ENCODE assay signal across 17 cellular contexts in the genomic region with DNA sequence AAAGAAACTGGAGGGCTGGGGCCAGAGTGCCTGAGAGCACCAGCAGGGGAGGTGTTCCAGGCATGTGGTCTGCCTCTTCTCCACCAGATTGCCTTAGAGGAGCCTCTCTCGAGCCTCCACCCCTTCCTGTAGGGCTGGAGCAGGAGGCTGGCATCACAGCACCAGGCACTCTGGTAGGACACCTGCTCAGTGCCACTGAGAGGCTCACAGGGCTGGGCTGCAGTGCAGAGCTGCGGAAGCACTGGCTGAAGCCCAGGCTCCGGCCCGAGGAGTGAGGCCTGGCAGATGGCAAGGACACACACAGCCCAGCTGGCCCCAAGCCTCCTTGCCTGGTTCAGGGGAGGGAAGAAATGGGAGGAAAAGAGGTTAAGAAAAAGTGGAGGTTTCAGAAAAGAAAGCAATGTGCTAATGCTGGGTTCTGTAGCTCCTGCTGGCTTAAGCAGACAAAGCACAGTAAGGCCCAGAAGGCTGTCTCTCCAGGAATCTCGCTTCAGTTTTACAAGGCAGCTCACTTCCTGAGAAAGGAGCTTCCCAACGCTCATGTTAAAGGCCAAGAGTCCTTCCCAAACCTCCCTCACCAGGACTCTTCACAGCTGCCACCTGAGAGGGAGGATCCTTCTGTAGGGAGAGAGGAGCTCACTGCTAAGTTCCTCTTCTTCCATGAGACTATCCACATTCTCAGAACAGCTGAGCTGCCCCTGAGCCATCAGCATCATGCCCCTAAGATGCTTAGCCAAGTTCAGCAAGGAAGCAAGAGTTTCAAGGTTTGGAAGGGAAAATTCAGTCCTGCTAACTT. TPM values are rescaled to one million over a fixed set of nuclear protein-coding genes. Genes with fewer than 3 reads are reported as not detected.
A peak's percentile ranks its signal among the peaks of the same experiment; 100 is the strongest.
DNase-seq lines count a peak whose midpoint lies in the region; ATAC-seq and TF ChIP-seq lines count a peak whose summit lies in the region.
"Had no signal": no experiment of that assay in that cellular context is flagged by ENCODE, and none has a peak within 500 bp of the region (broad histone marks: within the 10 kb centered on the region; RNA-seq: fewer than 3 reads in every experiment).

No MANE protein-coding gene starts in this region.

- ATAC-seq in left ventricle myocardium superior = peak; percentile 72
- ATAC-seq: CD8-positive, alpha-beta T cell; foreskin keratinocyte; left lobe of liver had no signal

- in situ Hi-C loops in GM13977 (cut with MboI; ENCODE audit: low pct_unique_long_range_greater_than_20kb, low sequenced_read_pairs, unreplicated experiment) = no loop called here

- peak; percentile 38 for DNase-seq in left ventricle myocardium superior
- no peak for DNase-seq in left ventricle myocardium inferior
- peak; percentile 31 for DNase-seq in NCI-H345 (lab: John Stamatoyannopoulos, UW)
- no peak for DNase-seq in coronary artery (ENCODE audit: low spot score)
- DNase-seq in breast epithelium (ENCODE audit: low spot score in 2 of 2) = no peak
- DNase-seq in NCI-H1694 (lab: John Stamatoyannopoulos, UW) = no peak
- no peak for DNase-seq in COLO829 (ENCODE audit: low spot score)
- no peak for DNase-seq in GM13977 (ENCODE audit: low spot score)
- DNase-seq: activated CD4-positive, alpha-beta T cell treated with anti-CD3 and anti-CD28 coated beads, Interleukin-2, amount 50 U/mL, for 4 hours; activated T-cell treated with anti-CD3 and anti-CD28 coated beads, Interleukin-2, amount 50 U/mL, for 48 hours; CD8-positive, alpha-beta T cell; foreskin keratinocyte; Karpas-422; NCI-H1694 treated with DMSO at 0.1 percent for 48 hours; stomach had no signal

- peaks cover 26% of the 10 kb centered on the region for H3K4me1 ChIP-seq in left ventricle myocardium inferior
- H3K4me1 ChIP-seq in breast epithelium = no peaks in the 10 kb centered on the region
- H3K4me1 ChIP-seq: adrenal gland, foreskin keratinocyte, stomach had no signal

- H3K4me3 ChIP-seq in left ventricle myocardium inferior (no peak overlapping the region), coronary artery (no peak overlapping the region), breast epithelium (no peak overlapping the region)
- H3K4me3 ChIP-seq: adrenal gland, stomach had no signal

- no peaks in the 10 kb centered on the region for H3K9me3 ChIP-seq in left ventricle myocardium inferior (replicated peaks)
- H3K9me3 ChIP-seq in breast epithelium = no peaks in the 10 kb centered on the region
- H3K9me3 ChIP-seq: adrenal gland, stomach had no signal

- intact Hi-C loops in left ventricle myocardium superior (cut with micrococcal nuclease) (no loop called here), left ventricle myocardium inferior (cut with micrococcal nuclease) (no loop called here), breast epithelium (cut with DNase I; ENCODE audit: low total_unique reads) (loop anchor here (2.0 kb wide), 1 partner anchor 39 kb away; no protein-coding TSS in a partner anchor)

- H3K27ac ChIP-seq in left ventricle myocardium inferior (replicated peaks) (no peak overlapping the region), coronary artery (peak overlapping the region; percentile 37 to 66), breast epithelium (no peak overlapping the region)
- H3K27ac ChIP-seq: adrenal gland, foreskin keratinocyte, stomach had no signal

- TF ChIP-seq POLR2A in breast epithelium (IDR thresholded peaks at IDR 0.05) = no peak

- no peak for TF ChIP-seq CTCF in left ventricle myocardium inferior (IDR thresholded peaks at IDR 0.05; ENCODE audit: borderline replicate concordance)
- no peak for TF ChIP-seq CTCF in coronary artery (IDR thresholded peaks at IDR 0.05)
- TF ChIP-seq CTCF in breast epithelium (IDR thresholded peaks at IDR 0.05) = no peak
- TF ChIP-seq CTCF in GM13977 (IDR thresholded peaks at IDR 0.05; ENCODE audit: extremely low read depth, insufficient read depth, missing control alignments) = no peak

- H3K27me3 ChIP-seq in left ventricle myocardium inferior (ENCODE audit: low read depth) (peaks cover 6% of the 10 kb centered on the region), breast epithelium (no peaks in the 10 kb centered on the region)
- H3K27me3 ChIP-seq: adrenal gland had no signal

- H3K36me3 ChIP-seq in left ventricle myocardium inferior (no peaks in the 10 kb centered on the region), breast epithelium (no peaks in the 10 kb centered on the region)
- H3K36me3 ChIP-seq: adrenal gland, stomach had no signal

RNA-seq across cellular contexts. Expression of gene SPTB, which starts 23.8 kb away (rescaled TPM):
- total RNA-seq in left ventricle myocardium superior (93.1 TPM), left ventricle myocardium inferior (82.2 TPM), breast epithelium (1 to 10 TPM in 2 of 3 donors, under 1 TPM in 1; 0.88 to 2.6 (median 2.1) TPM)
- total RNA-seq: CD8-positive, alpha-beta T cell had no signal

RNA-seq across cellular contexts. Expression of gene CHURC1, which starts 58.3 kb away (rescaled TPM):
- 91.3 TPM for total RNA-seq in left ventricle myocardium superior
- 89.8 TPM for total RNA-seq in left ventricle myocardium inferior
- 100 to 1,000 TPM in 2 of 3 donors, 10 to 100 TPM in 1; 85.6 to 122 (median 102) TPM for total RNA-seq in breast epithelium

Comparison
In these comparisons a context has a peak if more than half of its experiments do, and no peak if none do; other contexts are left out.
1. DNase-seq: peak in left ventricle myocardium superior (single experiment) and NCI-H345 (single experiment); none in left ventricle myocardium inferior (single experiment), coronary artery (single experiment), breast epithelium (0 of 2), NCI-H1694 (single experiment), COLO829 (single experiment) and GM13977 (single experiment).
2. H3K27ac ChIP-seq: peak in coronary artery (2 of 2); none in left ventricle myocardium inferior (single experiment) and breast epithelium (0 of 2).
3. RNA of gene SPTB, which starts 23.8 kb away (total RNA-seq): 93.1 TPM in left ventricle myocardium superior (single experiment) and 82.2 TPM in left ventricle myocardium inferior (single experiment); 0.88 to 2.6 TPM in breast epithelium; every median in the first group is over 10 times any median in the second.